Comparison of ENCODE assay signal across 11 cellular contexts in the genomic region with DNA sequence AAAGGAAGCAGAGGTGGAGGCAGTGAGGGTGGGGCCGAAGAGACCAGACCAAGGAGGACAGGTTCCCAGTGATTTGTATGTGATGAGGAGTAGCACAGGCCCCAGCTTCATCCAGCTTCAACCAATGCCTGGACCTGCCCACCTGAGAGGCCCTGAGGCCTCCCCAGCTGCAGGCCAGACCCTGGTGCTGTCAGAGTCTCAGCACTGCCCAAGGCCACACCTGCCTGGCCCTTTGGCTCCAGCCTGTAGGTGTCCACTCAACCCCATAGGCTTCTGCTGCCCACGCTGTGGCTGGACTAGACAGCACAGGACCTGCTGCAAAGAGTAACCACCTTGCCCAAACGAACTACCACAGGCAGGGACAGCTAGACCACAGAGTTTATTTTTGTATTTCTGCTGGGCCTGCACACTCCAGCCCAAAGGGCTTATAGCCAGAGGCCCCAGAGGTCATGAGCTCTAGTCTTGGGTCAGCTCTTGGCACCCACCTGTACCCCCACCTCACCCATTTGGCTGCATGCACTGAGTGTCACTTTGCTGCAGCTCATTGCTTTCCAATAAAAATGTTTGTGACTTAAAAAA.
DNase-seq lines count a peak whose midpoint lies in the region; ATAC-seq, FAIRE-seq and TF ChIP-seq lines count a peak whose summit lies in the region.
"Had no signal": no experiment of that assay in that cellular context is flagged by ENCODE, and none has a peak within 500 bp of the region (broad histone marks: within the 10 kb centered on the region; RNA-seq: fewer than 3 reads in every experiment).

No MANE protein-coding gene starts in this region.

- ATAC-seq in GM19372 (IDR thresholded peaks at IDR 0.05; ENCODE audit: low read depth, unreplicated experiment) = peak; percentile 29
- peak; percentile 20 for ATAC-seq in HG03039 (IDR thresholded peaks at IDR 0.05; ENCODE audit: unreplicated experiment)

- peak overlapping the region; percentile 61 to 98 (median 94) for H3K27ac Mint-ChIP-seq in CD8-positive, alpha-beta memory T cell
- H3K27ac Mint-ChIP-seq in activated T-helper 1 cell treated with anti-CD3 and anti-CD28 coated beads, Interleukin-12 subunit alpha, Interleukin-12 subunit beta, Interleukin-2, Interleukin-4 antibody, amounts not matched to agents 30 ng/mL and 10 ng/mL and 1 ng/mL, durations not matched to agents 14 hours and 24 hours and 36 hours = peak overlapping the region; percentile 76

- H3K4me3 Mint-ChIP-seq in CD8-positive, alpha-beta memory T cell = peak overlapping the region; percentile 65 to 79 (median 74)
- peak overlapping the region; percentile 62 for H3K4me3 Mint-ChIP-seq in activated T-helper 1 cell treated with anti-CD3 and anti-CD28 coated beads, Interleukin-12 subunit alpha, Interleukin-12 subunit beta, Interleukin-2, Interleukin-4 antibody, amounts not matched to agents 30 ng/mL and 10 ng/mL and 1 ng/mL, durations not matched to agents 14 hours and 24 hours and 36 hours

- no peaks in the 10 kb centered on the region for H3K27me3 Mint-ChIP-seq in CD8-positive, alpha-beta memory T cell
- no peaks in the 10 kb centered on the region for H3K27me3 Mint-ChIP-seq in activated T-helper 1 cell treated with anti-CD3 and anti-CD28 coated beads, Interleukin-12 subunit alpha, Interleukin-12 subunit beta, Interleukin-2, Interleukin-4 antibody, amounts not matched to agents 30 ng/mL and 10 ng/mL and 1 ng/mL, durations not matched to agents 14 hours and 24 hours and 36 hours (ENCODE audit: insufficient read depth)

- no peaks in the 10 kb centered on the region for H3K36me3 Mint-ChIP-seq in CD8-positive, alpha-beta memory T cell
- peaks cover 5% of the 10 kb centered on the region for H3K36me3 Mint-ChIP-seq in activated T-helper 1 cell treated with anti-CD3 and anti-CD28 coated beads, Interleukin-12 subunit alpha, Interleukin-12 subunit beta, Interleukin-2, Interleukin-4 antibody, amounts not matched to agents 30 ng/mL and 10 ng/mL and 1 ng/mL, durations not matched to agents 14 hours and 24 hours and 36 hours (ENCODE audit: low read depth)

- peak overlapping the region; percentile 25 for H3K4me3 ChIP-seq in CD8-positive, alpha-beta memory T cell (ENCODE audit: low read length)
- no peak overlapping the region for H3K4me3 ChIP-seq in uterus
- H3K4me3 ChIP-seq: vagina had no signal

- intact Hi-C loops in activated T-helper 1 cell treated with anti-CD3 and anti-CD28 coated beads, Interleukin-12 subunit alpha, Interleukin-12 subunit beta, Interleukin-2, Interleukin-4 antibody, amounts not matched to agents 30 ng/mL and 10 ng/mL and 1 ng/mL, durations not matched to agents 14 hours and 24 hours and 36 hours (cut with micrococcal nuclease) = loop anchor here (1.0 to 5.0 kb wide), 8 partner anchors 16 to 769 kb away; a partner anchor contains a TSS
- intact Hi-C loops in uterus (cut with DNase I; ENCODE audit: low total_unique reads) = no loop called here

- no peaks in the 10 kb centered on the region for H3K27me3 ChIP-seq in CD8-positive, alpha-beta memory T cell (ENCODE audit: insufficient read depth, low read length, poor library complexity, severe bottlenecking)
- H3K27me3 ChIP-seq in uterus = no peaks in the 10 kb centered on the region
- H3K27me3 ChIP-seq: vagina had no signal

- H3K9me3 Mint-ChIP-seq in CD8-positive, alpha-beta memory T cell = no peaks in the 10 kb centered on the region
- H3K9me3 Mint-ChIP-seq in activated T-helper 1 cell treated with anti-CD3 and anti-CD28 coated beads, Interleukin-12 subunit alpha, Interleukin-12 subunit beta, Interleukin-2, Interleukin-4 antibody, amounts not matched to agents 30 ng/mL and 10 ng/mL and 1 ng/mL, durations not matched to agents 14 hours and 24 hours and 36 hours = peaks cover 3% of the 10 kb centered on the region

- POLR2A ChIA-PET in CD8-positive, alpha-beta memory T cell (lab: Charles Lee) = interaction anchor here (1.2 to 4.2 kb wide), 4 partner anchors 14 to 87 kb away, joined by 3 to 50 read pairs (median 8); a partner anchor contains a TSS

- H3K9me3 ChIP-seq in CD8-positive, alpha-beta memory T cell (ENCODE audit: low read length) = no peaks in the 10 kb centered on the region
- H3K9me3 ChIP-seq in uterus = no peaks in the 10 kb centered on the region
- H3K9me3 ChIP-seq: vagina had no signal

- H3K27ac ChIP-seq in CD8-positive, alpha-beta memory T cell (ENCODE audit: low read depth, low read length) = no peak overlapping the region
- no peak overlapping the region for H3K27ac ChIP-seq in uterus
- H3K27ac ChIP-seq: vagina had no signal

- no peak for DNase-seq in CD8-positive, alpha-beta memory T cell
- no peak for DNase-seq in activated T-helper 1 cell treated with anti-CD3 and anti-CD28 coated beads, Interleukin-12 subunit alpha, Interleukin-12 subunit beta, Interleukin-2, Interleukin-4 antibody, amounts not matched to agents 30 ng/mL and 10 ng/mL and 1 ng/mL, durations not matched to agents 14 hours and 24 hours and 36 hours (ENCODE audit: low spot score)
- DNase-seq in NCI-H1417 (lab: John Stamatoyannopoulos, UW) = no peak
- DNase-seq in uterus = no peak
- DNase-seq in GM12891 (ENCODE audit: insufficient read length, low spot score) = no peak
- DNase-seq in NCI-H82 (lab: John Stamatoyannopoulos, UW) = no peak
- DNase-seq: anterior cingulate cortex, NCI-H1694 treated with DMSO at 0.1 percent for 48 hours had no signal

- TF ChIP-seq CTCF in uterus (IDR thresholded peaks at IDR 0.05) = no peak

- H3K4me1 Mint-ChIP-seq in CD8-positive, alpha-beta memory T cell = peaks cover 39 to 63% (median 53%) of the 10 kb centered on the region in 3 donors
- peaks cover 48% of the 10 kb centered on the region for H3K4me1 Mint-ChIP-seq in activated T-helper 1 cell treated with anti-CD3 and anti-CD28 coated beads, Interleukin-12 subunit alpha, Interleukin-12 subunit beta, Interleukin-2, Interleukin-4 antibody, amounts not matched to agents 30 ng/mL and 10 ng/mL and 1 ng/mL, durations not matched to agents 14 hours and 24 hours and 36 hours (ENCODE audit: low read depth)

- H3K4me1 ChIP-seq in CD8-positive, alpha-beta memory T cell (ENCODE audit: insufficient read depth, low read length) = peaks cover 41% of the 10 kb centered on the region
- no peaks in the 10 kb centered on the region for H3K4me1 ChIP-seq in uterus
- H3K4me1 ChIP-seq: vagina had no signal

- TF ChIP-seq POLR2A in uterus (IDR thresholded peaks at IDR 0.05) (no peak), GM12891 (IDR thresholded peaks at IDR 0.05; ENCODE audit: low read depth, low read length) (no peak)

- CTCF ChIA-PET in CD8-positive, alpha-beta memory T cell (lab: Charles Lee) = interaction anchor here (0.8 to 5.6 kb wide), 5 partner anchors 10 to 87 kb away, joined by 3 to 31 read pairs (median 6); no protein-coding TSS in a partner anchor

- no peaks in the 10 kb centered on the region for H3K36me3 ChIP-seq in CD8-positive, alpha-beta memory T cell (ENCODE audit: insufficient read depth, low read length)
- H3K36me3 ChIP-seq in uterus = no peaks in the 10 kb centered on the region
- H3K36me3 ChIP-seq: vagina had no signal

- FAIRE-seq in GM12891 (lab: Jason Lieb, UNC) = no peak

TF ChIP-seq in GM12891, 5 proteins besides CTCF, POLR2A, EP300 and RAD21:
- TF ChIP-seq TAF1 (IDR thresholded peaks at IDR 0.05; ENCODE audit: low read depth, low read length) (no peak), POLR2AphosphoS5 (IDR thresholded peaks at IDR 0.05; ENCODE audit: low read depth, low read length) (no peak), POU2F2 (IDR thresholded peaks at IDR 0.05; ENCODE audit: low read depth, low read length) (no peak), SPI1 (IDR thresholded peaks at IDR 0.05; ENCODE audit: low read depth, low read length) (no peak), PAX5 (IDR thresholded peaks at IDR 0.05; ENCODE audit: insufficient read depth, low read length, severe bottlenecking) (no peak)
